Comparison of ENCODE assay signal across 12 cellular contexts in genomic region chr12:93387780-93388179, GRCh38. TPM values are rescaled to one million over a fixed set of nuclear protein-coding genes. Genes with fewer than 3 reads are reported as not detected.
DNase-seq lines count a peak whose midpoint lies in the region; ATAC-seq and TF ChIP-seq lines count a peak whose summit lies in the region.
"Had no signal": no experiment of that assay in that cellular context is flagged by ENCODE, and none has a peak within 500 bp of the region (broad histone marks: within the 10 kb centered on the region; RNA-seq: fewer than 3 reads in every experiment).

No MANE protein-coding gene starts in this region.

- H3K36me3 Mint-ChIP-seq in activated T-helper 1 cell treated with anti-CD3 and anti-CD28 coated beads, Interleukin-12 subunit alpha, Interleukin-12 subunit beta, Interleukin-2, Interleukin-4 antibody, amounts not matched to agents 30 ng/mL and 10 ng/mL and 1 ng/mL, durations not matched to agents 14 hours and 24 hours and 36 hours (ENCODE audit: low read depth), result peaks cover 29% of the 10 kb centered on the region

- H3K27me3 Mint-ChIP-seq in activated T-helper 1 cell treated with anti-CD3 and anti-CD28 coated beads, Interleukin-12 subunit alpha, Interleukin-12 subunit beta, Interleukin-2, Interleukin-4 antibody, amounts not matched to agents 30 ng/mL and 10 ng/mL and 1 ng/mL, durations not matched to agents 14 hours and 24 hours and 36 hours (ENCODE audit: insufficient read depth), result no peaks in the 10 kb centered on the region
- H3K27me3 Mint-ChIP-seq: type B pancreatic cell had no signal

- intact Hi-C loops in activated T-helper 1 cell treated with anti-CD3 and anti-CD28 coated beads, Interleukin-12 subunit alpha, Interleukin-12 subunit beta, Interleukin-2, Interleukin-4 antibody, amounts not matched to agents 30 ng/mL and 10 ng/mL and 1 ng/mL, durations not matched to agents 14 hours and 24 hours and 36 hours (cut with micrococcal nuclease), result loop anchor here (1.0 to 2.0 kb wide), 2 partner anchors 8 to 59 kb away; no protein-coding TSS in a partner anchor
- intact Hi-C loops in left lung (cut with DNase I), result no loop called here

- no peak overlapping the region for H3K4me3 ChIP-seq in left lung

- peak overlapping the region; percentile 26 for H3K27ac Mint-ChIP-seq in activated T-helper 1 cell treated with anti-CD3 and anti-CD28 coated beads, Interleukin-12 subunit alpha, Interleukin-12 subunit beta, Interleukin-2, Interleukin-4 antibody, amounts not matched to agents 30 ng/mL and 10 ng/mL and 1 ng/mL, durations not matched to agents 14 hours and 24 hours and 36 hours
- H3K27ac Mint-ChIP-seq: type B pancreatic cell had no signal

- no peaks in the 10 kb centered on the region for H3K9me3 ChIP-seq in left lung
- H3K9me3 ChIP-seq: Caco-2 had no signal

- H3K27ac ChIP-seq in left lung, result no peak overlapping the region

- peaks cover 9 to 58% of the 10 kb centered on the region in 2 donors for H3K4me1 ChIP-seq in left lung

- H3K36me3 ChIP-seq in left lung, result no peaks in the 10 kb centered on the region

- no peak overlapping the region for H3K4me3 Mint-ChIP-seq in activated T-helper 1 cell treated with anti-CD3 and anti-CD28 coated beads, Interleukin-12 subunit alpha, Interleukin-12 subunit beta, Interleukin-2, Interleukin-4 antibody, amounts not matched to agents 30 ng/mL and 10 ng/mL and 1 ng/mL, durations not matched to agents 14 hours and 24 hours and 36 hours
- H3K4me3 Mint-ChIP-seq: type B pancreatic cell had no signal

- ATAC-seq in left lung (peak; percentile 17), HG02798 (IDR thresholded peaks at IDR 0.05; ENCODE audit: poor library complexity, unreplicated experiment) (no peak), GM19395 (IDR thresholded peaks at IDR 0.05; ENCODE audit: unreplicated experiment) (no peak), GM18517 (IDR thresholded peaks at IDR 0.05; ENCODE audit: unreplicated experiment) (no peak)

- DNase-seq in A172 (ENCODE audit: low spot score) (peak; percentile 45), GM20000 (ENCODE audit: low spot score) (peak; percentile 34), left lung (no peak), NCI-H82 (lab: John Stamatoyannopoulos, UW) (no peak)
- DNase-seq in activated T-helper 1 cell treated with anti-CD3 and anti-CD28 coated beads, Interleukin-12 subunit alpha, Interleukin-12 subunit beta, Interleukin-2, Interleukin-4 antibody, amounts not matched to agents 30 ng/mL and 10 ng/mL and 1 ng/mL, durations not matched to agents 14 hours and 24 hours and 36 hours (ENCODE audit: low spot score), result no peak
- DNase-seq: Caco-2, caudate nucleus, NCI-H2081 had no signal

- no peak for TF ChIP-seq CTCF in GM20000 (IDR thresholded peaks at IDR 0.05; ENCODE audit: extremely low read depth, missing control alignments)
- no peak for TF ChIP-seq CTCF in left lung (IDR thresholded peaks at IDR 0.05)

- H3K4me1 Mint-ChIP-seq in activated T-helper 1 cell treated with anti-CD3 and anti-CD28 coated beads, Interleukin-12 subunit alpha, Interleukin-12 subunit beta, Interleukin-2, Interleukin-4 antibody, amounts not matched to agents 30 ng/mL and 10 ng/mL and 1 ng/mL, durations not matched to agents 14 hours and 24 hours and 36 hours (ENCODE audit: low read depth), result peaks cover 30% of the 10 kb centered on the region

- H3K27me3 ChIP-seq in left lung, result no peaks in the 10 kb centered on the region

- no peaks in the 10 kb centered on the region for H3K9me3 Mint-ChIP-seq in activated T-helper 1 cell treated with anti-CD3 and anti-CD28 coated beads, Interleukin-12 subunit alpha, Interleukin-12 subunit beta, Interleukin-2, Interleukin-4 antibody, amounts not matched to agents 30 ng/mL and 10 ng/mL and 1 ng/mL, durations not matched to agents 14 hours and 24 hours and 36 hours

RNA-seq across cellular contexts. Expression of gene NUDT4, which starts 10.1 kb away (rescaled TPM):
- total RNA-seq in A172 (2014; rRNA removed; shearing (Covaris generic)), result 25.6 and 26.3 TPM in 2 replicates
- total RNA-seq in activated T-helper 1 cell treated with anti-CD3 and anti-CD28 coated beads, Interleukin-12 subunit alpha, Interleukin-12 subunit beta, Interleukin-2, Interleukin-4 antibody, amounts not matched to agents 30 ng/mL and 10 ng/mL and 1 ng/mL, durations not matched to agents 14 hours and 24 hours and 36 hours, result 90.9 and 94.3 TPM in 2 replicates
- total RNA-seq in left lung, result 10 to 100 TPM; 46.6 to 48.0 TPM

RNA-seq across cellular contexts. Expression of gene UBE2N, which starts 54.0 kb away (rescaled TPM):
- total RNA-seq in A172 (2014; rRNA removed; shearing (Covaris generic)), result 89.7 and 96.3 TPM in 2 replicates
- 231 and 239 TPM in 2 replicates for total RNA-seq in activated T-helper 1 cell treated with anti-CD3 and anti-CD28 coated beads, Interleukin-12 subunit alpha, Interleukin-12 subunit beta, Interleukin-2, Interleukin-4 antibody, amounts not matched to agents 30 ng/mL and 10 ng/mL and 1 ng/mL, durations not matched to agents 14 hours and 24 hours and 36 hours
- 10 to 100 TPM; 82.2 to 99.0 TPM for total RNA-seq in left lung

Comparison
In these comparisons a context has a peak if more than half of its experiments do, and no peak if none do; other contexts are left out.
1. DNase-seq: peak in A172 (single experiment) and GM20000 (single experiment); none in activated T-helper 1 cell treated with anti-CD3 and anti-CD28 coated beads, Interleukin-12 subunit alpha, Interleukin-12 subunit beta, Interleukin-2, Interleukin-4 antibody, amounts not matched to agents 30 ng/mL and 10 ng/mL and 1 ng/mL, durations not matched to agents 14 hours and 24 hours and 36 hours (single experiment), left lung (0 of 2) and NCI-H82 (single experiment).